9 cellular contexts compared by ENCODE assay signal in the genomic region with DNA sequence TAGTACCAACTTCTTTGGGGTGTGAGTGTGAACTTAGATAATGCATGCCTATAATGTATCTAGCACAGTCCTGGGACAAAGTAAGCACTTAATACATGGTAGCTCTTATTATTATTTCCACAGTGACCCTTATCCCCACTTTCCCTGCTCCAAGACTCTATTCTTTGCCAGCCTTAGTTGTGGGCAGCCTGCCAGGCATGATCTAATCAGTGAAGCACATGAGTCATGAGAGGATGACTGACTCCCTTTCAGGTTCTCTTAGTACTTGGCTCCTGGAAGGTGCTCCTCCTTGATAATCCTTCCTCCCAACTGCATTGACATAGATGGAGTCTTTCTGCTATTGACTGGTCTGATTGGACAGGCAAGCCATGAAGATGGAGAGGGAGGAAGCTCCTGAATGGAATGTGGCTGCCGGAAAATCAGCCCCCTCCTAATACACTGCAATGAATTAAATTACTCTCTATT. TPM values are rescaled to one million over a fixed set of nuclear protein-coding genes. Genes with fewer than 3 reads are reported as not detected.
DNase-seq lines count a peak whose midpoint lies in the region; ATAC-seq, FAIRE-seq and TF ChIP-seq lines count a peak whose summit lies in the region.
"Had no signal": no experiment of that assay in that cellular context is flagged by ENCODE, and none has a peak within 500 bp of the region (broad histone marks: within the 10 kb centered on the region; RNA-seq: fewer than 3 reads in every experiment).

No MANE protein-coding gene starts in this region.

- no peak overlapping the region for H3K4me3 Mint-ChIP-seq in effector memory CD8-positive, alpha-beta T cell
- H3K4me3 Mint-ChIP-seq: T-helper 1 cell treated with Interleukin-12 subunit alpha and Interleukin-12 subunit beta and Interleukin-4 antibody, amounts not matched to agents 30 μg/mL and 1 μg/mL, for 36 hours had no signal

- TF ChIP-seq CTCF in BE2C (IDR thresholded peaks at IDR 0.05; ENCODE audit: low read depth, low read length) (no peak), lung (IDR thresholded peaks at IDR 0.05; ENCODE audit: control extremely low read depth, extremely low read depth) (no peak)

- H3K4me3 ChIP-seq in BE2C (ENCODE audit: low read depth, low read length), result no peak overlapping the region
- no peak overlapping the region for H3K4me3 ChIP-seq in lung

- DNase-seq in BE2C (peak; percentile 58), M059J (ENCODE audit: low read depth) (peak; percentile 96), brain pericyte (ENCODE audit: low read depth, low spot score) (peak; percentile 66), lung (ENCODE audit: low spot score) (peak; percentile 75), GM19239 (ENCODE audit: insufficient read length, low spot score) (no peak), cortex of kidney (lab: John Stamatoyannopoulos, UW) (no peak)
- DNase-seq in effector memory CD8-positive, alpha-beta T cell, result no peak

- H3K27ac Mint-ChIP-seq in effector memory CD8-positive, alpha-beta T cell, result no peak overlapping the region
- H3K27ac Mint-ChIP-seq: T-helper 1 cell treated with Interleukin-12 subunit alpha and Interleukin-12 subunit beta and Interleukin-4 antibody, amounts not matched to agents 30 μg/mL and 1 μg/mL, for 36 hours had no signal

- no peak overlapping the region for H3K27ac ChIP-seq in lung (ENCODE audit: low read depth in 1 of 2, low read length in 1 of 2)

- H3K4me1 Mint-ChIP-seq in effector memory CD8-positive, alpha-beta T cell (ENCODE audit: low read depth in 2 of 2), result no peaks in the 10 kb centered on the region

- H3K9me3 Mint-ChIP-seq in effector memory CD8-positive, alpha-beta T cell, result no peaks in the 10 kb centered on the region
- H3K9me3 Mint-ChIP-seq: T-helper 1 cell treated with Interleukin-12 subunit alpha and Interleukin-12 subunit beta and Interleukin-4 antibody, amounts not matched to agents 30 μg/mL and 1 μg/mL, for 36 hours had no signal

- ATAC-seq in lung (ENCODE audit: insufficient read depth, low FRiP score) (peak; percentile 46), GM18907 (IDR thresholded peaks at IDR 0.05; ENCODE audit: unreplicated experiment) (no peak)
- ATAC-seq in effector memory CD8-positive, alpha-beta T cell (replicated peaks), result no peak

- no peaks in the 10 kb centered on the region; the same call in 1 of the 2 replicates for H3K4me1 ChIP-seq in BE2C
- peaks cover 3 to 10% of the 10 kb centered on the region in 2 donors for H3K4me1 ChIP-seq in lung (ENCODE audit: control insufficient read depth in 2 of 2, insufficient read depth in 2 of 2, low read length in 2 of 2)

- H3K27me3 ChIP-seq in BE2C (no peaks in the 10 kb centered on the region), lung (ENCODE audit: control insufficient read depth, insufficient read depth) (no peaks in the 10 kb centered on the region)

- WGBS in lung, 2 donors, result 53 to 69% methylated on average over 1 of the region's 1 CpG

- peaks cover 35 to 40% of the 10 kb centered on the region in 2 donors for H3K27me3 Mint-ChIP-seq in effector memory CD8-positive, alpha-beta T cell

- H3K36me3 ChIP-seq in BE2C (no peaks in the 10 kb centered on the region), lung (ENCODE audit: control insufficient read depth in 2 of 2, insufficient read depth in 2 of 2, low read length in 2 of 2) (no peaks in the 10 kb centered on the region)

- no peaks in the 10 kb centered on the region for H3K9me3 ChIP-seq in BE2C
- no peaks in the 10 kb centered on the region for H3K9me3 ChIP-seq in lung (ENCODE audit: control insufficient read depth in 2 of 2, insufficient read depth in 1 of 2, low read length in 1 of 2)

- FAIRE-seq in GM19239 (lab: Jason Lieb, UNC), result no peak

- no peaks in the 10 kb centered on the region for H3K36me3 Mint-ChIP-seq in effector memory CD8-positive, alpha-beta T cell (ENCODE audit: insufficient read depth)

RNA-seq across cellular contexts. Expression of a gene that starts 17.4 kb away (rescaled TPM):
- polyA plus RNA-seq in BE2C (2012; ENCODE audit: insufficient read depth, insufficient read length, low read depth), result 8.3 TPM
- 163 and 211 TPM in 2 replicates for total RNA-seq in M059J (2014; rRNA removed; shearing (Covaris generic))
- 10 to 100 TPM; 46.2 to 68.4 TPM for total RNA-seq in lung
- 10 to 100 TPM; 14.0 to 18.0 TPM for polyA plus RNA-seq in lung

Comparison
In these comparisons a context has a peak if more than half of its experiments do, and no peak if none do; other contexts are left out.
1. DNase-seq: peak in BE2C (single experiment), M059J (single experiment), brain pericyte (single experiment) and lung (single experiment); none in GM19239 (single experiment), cortex of kidney (single experiment) and effector memory CD8-positive, alpha-beta T cell (0 of 3).